In genomic region chr3:151146071-151146730, GRCh38 we compare ENCODE assay signal across 8 cellular contexts. TPM values are rescaled to one million over a fixed set of nuclear protein-coding genes. Genes with fewer than 3 reads are reported as not detected.
DNase-seq lines count a peak whose midpoint lies in the region; ATAC-seq and TF ChIP-seq lines count a peak whose summit lies in the region.

No MANE protein-coding gene starts in this region.

- peak; percentile 82 for DNase-seq in A172 (ENCODE audit: low spot score)
- DNase-seq in GM13977 (ENCODE audit: low spot score): peak; percentile 52
- DNase-seq in NCI-H128 (lab: John Stamatoyannopoulos, UW; ENCODE audit: unreplicated experiment): peak; percentile 80
- DNase-seq in amygdala (lab: John Stamatoyannopoulos, UW): peak in 47 of 56 donors; percentile 4 to 82 (median 37)
- peak; percentile 60 for DNase-seq in left ventricle myocardium inferior
- DNase-seq in pulmonary artery endothelial cell (ENCODE audit: low read depth, low spot score): peak; percentile 22

- H3K27ac ChIP-seq in left ventricle myocardium inferior (replicated peaks): no peak overlapping the region

- intact Hi-C loops in left ventricle myocardium inferior (cut with micrococcal nuclease): loop anchor here (10.0 kb wide), 2 partner anchors 221 to 421 kb away; no protein-coding TSS in a partner anchor

- peak; percentile 82 for TF ChIP-seq CTCF in GM13977 (IDR thresholded peaks at IDR 0.05; ENCODE audit: extremely low read depth, insufficient read depth, missing control alignments)
- peak; percentile 91 for TF ChIP-seq CTCF in left ventricle myocardium inferior (IDR thresholded peaks at IDR 0.05; ENCODE audit: borderline replicate concordance)

- in situ Hi-C loops in GM13977 (cut with MboI; ENCODE audit: low pct_unique_long_range_greater_than_20kb, low sequenced_read_pairs, unreplicated experiment): loop anchor here (25.0 kb wide), 1 partner anchor 609 kb away; the partner anchor contains the start of genes EIF2A and SERP1

- H3K36me3 ChIP-seq in left ventricle myocardium inferior: no peaks in the 10 kb centered on the region

- H3K4me3 ChIP-seq in left ventricle myocardium inferior: peak overlapping the region; percentile 3

- H3K4me1 ChIP-seq in left ventricle myocardium inferior: peaks cover 12% of the 10 kb centered on the region

- H3K27me3 ChIP-seq in left ventricle myocardium inferior (ENCODE audit: low read depth): peaks cover 22% of the 10 kb centered on the region

- ATAC-seq in HG02763 (IDR thresholded peaks at IDR 0.05; ENCODE audit: unreplicated experiment) (peak; percentile 84), SK-N-SH treated with all-trans-retinoic acid at 6 μM for 48 hours (peak; percentile 99)

- no peaks in the 10 kb centered on the region for H3K9me3 ChIP-seq in left ventricle myocardium inferior (replicated peaks)

TF ChIP-seq in SK-N-SH treated with all-trans-retinoic acid at 6 μM for 48 hours, 23 proteins besides CTCF, POLR2A, EP300 and RAD21:
- TF ChIP-seq SNAI2 (CRISPR knock-in tag; IDR thresholded peaks at IDR 0.05) (0 out of 2 replicates have a peak, but pooled peaks have one; percentile 25), TCF4 (CRISPR knock-in tag; IDR thresholded peaks at IDR 0.05; ENCODE audit: borderline replicate concordance) (peak; percentile 10; the same call in 1 of the 2 replicates), GLIS3 (CRISPR knock-in tag; IDR thresholded peaks at IDR 0.05) (no peak)

RNA-seq across cellular contexts. Expression of gene GPR171, which starts 56.8 kb away (rescaled TPM):
- total RNA-seq in A172 (2014; rRNA removed; shearing (Covaris generic)): not detected in 2 replicates
- total RNA-seq in left ventricle myocardium inferior (not detected), pulmonary artery endothelial cell (not detected in 2 replicates)

Comparison
In these comparisons a context has a peak if more than half of its experiments do, and no peak if none do; other contexts are left out.
1. DNase-seq: peak in every context shown above with its lines; median percentile 82 in A172; 80 in NCI-H128; 60 in left ventricle myocardium inferior; 52 in GM13977; 37 in amygdala; 22 in pulmonary artery endothelial cell.